ENCODE assay signal across 26 cellular contexts in the genomic region with DNA sequence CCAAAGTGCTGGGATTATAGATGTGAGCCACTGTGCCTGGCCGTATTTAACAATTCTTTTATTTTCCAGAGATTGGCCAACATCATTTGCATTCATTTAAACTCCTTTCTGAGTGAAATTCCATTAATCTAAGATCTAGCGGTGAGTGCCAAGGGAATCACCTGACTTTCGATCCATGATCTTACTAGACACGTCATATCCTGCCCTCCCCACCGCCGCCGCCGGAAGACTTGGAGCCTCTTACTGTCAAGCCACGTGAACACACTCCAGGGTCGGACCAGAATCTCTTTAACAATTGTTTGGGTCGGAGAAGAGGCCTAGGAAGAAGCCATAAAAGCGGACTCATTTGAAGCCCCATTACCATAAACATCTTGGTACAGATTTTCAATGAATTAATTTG. TPM values are rescaled to one million over a fixed set of nuclear protein-coding genes. Genes with fewer than 3 reads are reported as not detected.
DNase-seq lines count a peak whose midpoint lies in the region; ATAC-seq, FAIRE-seq and TF ChIP-seq lines count a peak whose summit lies in the region.
"Had no signal": no experiment of that assay in that cellular context is flagged by ENCODE, and none has a peak within 500 bp of the region (broad histone marks: within the 10 kb centered on the region; RNA-seq: fewer than 3 reads in every experiment).

No MANE protein-coding gene starts in this region.

- no peak for FAIRE-seq in astrocyte (lab: Jason Lieb, UNC)
- FAIRE-seq: GM12891, H54, HTR-8/SVneo had no signal

- H3K27ac Mint-ChIP-seq in astrocyte (ENCODE audit: unreplicated experiment) (no peak overlapping the region), osteocyte (ENCODE audit: unreplicated experiment) (no peak overlapping the region)
- H3K27ac Mint-ChIP-seq: B cell; CD8-positive, alpha-beta T cell had no signal

- no peaks in the 10 kb centered on the region for H3K9me3 Mint-ChIP-seq in astrocyte (ENCODE audit: unreplicated experiment)
- H3K9me3 Mint-ChIP-seq in osteocyte (ENCODE audit: unreplicated experiment) = no peaks in the 10 kb centered on the region
- H3K9me3 Mint-ChIP-seq: CD8-positive, alpha-beta T cell had no signal

- H3K9me3 ChIP-seq in left ventricle myocardium inferior (replicated peaks) (no peaks in the 10 kb centered on the region), heart left ventricle (no peaks in the 10 kb centered on the region), astrocyte (ENCODE audit: insufficient read depth, low read depth, low read length) (no peaks in the 10 kb centered on the region), thyroid gland (no peaks in the 10 kb centered on the region)
- H3K9me3 ChIP-seq: MG63 had no signal

- TF ChIP-seq CTCF in left ventricle myocardium inferior (IDR thresholded peaks at IDR 0.05; ENCODE audit: borderline replicate concordance) = no peak
- TF ChIP-seq CTCF in heart left ventricle (IDR thresholded peaks at IDR 0.05) = no peak
- TF ChIP-seq CTCF in astrocyte (IDR thresholded peaks at IDR 0.05; ENCODE audit: insufficient read depth, low read depth, low read length) = no peak
- no peak for TF ChIP-seq CTCF in epithelial cell of esophagus (IDR thresholded peaks at IDR 0.05; ENCODE audit: insufficient read depth, low read depth, low read length, missing control alignments)
- TF ChIP-seq CTCF in thyroid gland (IDR thresholded peaks at IDR 0.05) = no peak
- TF ChIP-seq CTCF in osteocyte (IDR thresholded peaks at IDR 0.05) = no peak

- H3K4me1 Mint-ChIP-seq in astrocyte (ENCODE audit: low read depth, unreplicated experiment) (no peaks in the 10 kb centered on the region), osteocyte (ENCODE audit: unreplicated experiment) (no peaks in the 10 kb centered on the region)
- H3K4me1 Mint-ChIP-seq: B cell had no signal

- H2AFZ ChIP-seq in astrocyte (ENCODE audit: low read depth, low read length) = no peak overlapping the region

- H3K4me2 ChIP-seq in astrocyte (ENCODE audit: low read length) = no peak overlapping the region

- peak overlapping the region; percentile 12 for H3K27ac ChIP-seq in left ventricle myocardium inferior (replicated peaks)
- H3K27ac ChIP-seq in heart left ventricle = no peak overlapping the region
- H3K27ac ChIP-seq in astrocyte (ENCODE audit: low read depth, low read length) = no peak overlapping the region
- H3K27ac ChIP-seq in thyroid gland = peak overlapping the region in 2 of 3 donors; percentile 58 to 83
- H3K27ac ChIP-seq: C4-2B had no signal

- H3K36me3 ChIP-seq in left ventricle myocardium inferior = peaks cover 67% of the 10 kb centered on the region
- peaks cover 0 to 83% (median 63%) of the 10 kb centered on the region in 9 donors for H3K36me3 ChIP-seq in heart left ventricle
- H3K36me3 ChIP-seq in astrocyte (ENCODE audit: insufficient read depth, low read length) = peaks cover 15% of the 10 kb centered on the region
- H3K36me3 ChIP-seq in thyroid gland = peaks cover 31 to 40% of the 10 kb centered on the region in 2 donors

- H3K9ac ChIP-seq in astrocyte (ENCODE audit: low read length) = no peak overlapping the region

- 79 to 91% (median 84%) methylated on average over 12 of the region's 12 CpGs for WGBS in heart left ventricle, 4 donors
- 91 to 95% methylated on average over 12 of the region's 12 CpGs for WGBS in thyroid gland, 2 donors

- H3K4me3 Mint-ChIP-seq in astrocyte (ENCODE audit: unreplicated experiment) (no peak overlapping the region), osteocyte (ENCODE audit: unreplicated experiment) (no peak overlapping the region)
- H3K4me3 Mint-ChIP-seq: B cell; CD8-positive, alpha-beta T cell had no signal

- H3K36me3 Mint-ChIP-seq in astrocyte (ENCODE audit: low read depth, unreplicated experiment) = peaks cover 1% of the 10 kb centered on the region
- peaks cover 17% of the 10 kb centered on the region for H3K36me3 Mint-ChIP-seq in osteocyte (ENCODE audit: unreplicated experiment)

- H3K4me3 ChIP-seq in left ventricle myocardium inferior (no peak overlapping the region), heart left ventricle (no peak overlapping the region), astrocyte (ENCODE audit: insufficient read depth, low read depth, low read length) (no peak overlapping the region), epithelial cell of esophagus (ENCODE audit: low read length) (no peak overlapping the region), thyroid gland (replicated peaks in 1 of 3) (no peak overlapping the region)
- H3K4me3 ChIP-seq: MG63 had no signal

- ATAC-seq in heart left ventricle (no peak), GM21576 (IDR thresholded peaks at IDR 0.05; ENCODE audit: unreplicated experiment) (no peak), GM19455 (IDR thresholded peaks at IDR 0.05; ENCODE audit: unreplicated experiment) (no peak)
- ATAC-seq: CD8-positive, alpha-beta T cell; PC-3 had no signal

- H3K27me3 ChIP-seq in left ventricle myocardium inferior (ENCODE audit: low read depth) (no peaks in the 10 kb centered on the region), heart left ventricle (no peaks in the 10 kb centered on the region), astrocyte (ENCODE audit: insufficient read depth, low read length) (no peaks in the 10 kb centered on the region), thyroid gland (no peaks in the 10 kb centered on the region)
- H3K27me3 ChIP-seq: MG63 had no signal

- TF ChIP-seq POLR2A in heart left ventricle (IDR thresholded peaks at IDR 0.05) (no peak), thyroid gland (IDR thresholded peaks at IDR 0.05) (no peak)

- intact Hi-C loops in left ventricle myocardium inferior (cut with micrococcal nuclease) (no loop called here), heart left ventricle (cut with DNase I) (no loop called here), thyroid gland (cut with DNase I) (no loop called here)

- H3K79me2 ChIP-seq in astrocyte (ENCODE audit: insufficient read depth, low read length) = peaks cover 4% of the 10 kb centered on the region

- DNase-seq in left ventricle myocardium inferior = no peak
- no peak for DNase-seq in heart left ventricle
- peak; percentile 30 for DNase-seq in astrocyte (ENCODE audit: low read depth)
- peak; percentile 28 for DNase-seq in epithelial cell of esophagus (ENCODE audit: low read depth)
- no peak for DNase-seq in thyroid gland
- DNase-seq in osteocyte (ENCODE audit: extremely low spot score, unreplicated experiment) = no peak
- DNase-seq: DMS79 treated with DMSO at 0.1 percent for 48 hours, GF-D8, KBM-7, MG63, NCI-H1105 treated with DMSO at 0.1 percent for 48 hours, NCI-H146, NCI-H1930, NCI-H2107, NCI-H524, NCI-H748 treated with DMSO at 0.1 percent for 48 hours, PC-3, Right ventricle myocardium superior had no signal

- H3K4me1 ChIP-seq in left ventricle myocardium inferior (peaks cover 8% of the 10 kb centered on the region), heart left ventricle (no peaks in the 10 kb centered on the region), astrocyte (ENCODE audit: insufficient read depth, low read length) (no peaks in the 10 kb centered on the region), thyroid gland (peaks cover 11 to 17% of the 10 kb centered on the region in 2 donors)

- H4K20me1 ChIP-seq in astrocyte (ENCODE audit: insufficient read depth, low read length) = peaks cover 21% of the 10 kb centered on the region

- H3K27me3 Mint-ChIP-seq in astrocyte (ENCODE audit: low read depth, unreplicated experiment) (no peaks in the 10 kb centered on the region), osteocyte (ENCODE audit: unreplicated experiment) (no peaks in the 10 kb centered on the region)
- H3K27me3 Mint-ChIP-seq: B cell had no signal

RNA-seq across cellular contexts. Expression of a gene that starts 12.9 kb away (rescaled TPM):
- total RNA-seq in left ventricle myocardium inferior (10.6 TPM), heart left ventricle (10 to 100 TPM in 3 of 9 donors, 1 to 10 TPM in 6; 7.3 to 11.7 (median 9.5) TPM), astrocyte (12.6 and 13.2 TPM in 2 replicates), thyroid gland (10 to 100 TPM; 10.2 to 21.3 (median 13.4) TPM), osteocyte (16.0 and 16.7 TPM in 2 replicates)
- polyA plus RNA-seq in heart left ventricle = 1 to 10 TPM; 6.4 to 8.0 TPM

RNA-seq across cellular contexts. Expression of a gene that starts 16.3 kb away (rescaled TPM):
- total RNA-seq in left ventricle myocardium inferior (80.9 TPM), heart left ventricle (10 to 100 TPM; 61.5 to 81.8 (median 73.6) TPM), astrocyte (91.6 and 94.4 TPM in 2 replicates), thyroid gland (10 to 100 TPM; 28.8 to 48.2 (median 39.0) TPM), osteocyte (51.9 and 52.8 TPM in 2 replicates)
- 10 to 100 TPM; 70.8 to 77.0 TPM for polyA plus RNA-seq in heart left ventricle

RNA-seq across cellular contexts. Expression of a gene that starts 16.4 kb away (rescaled TPM):
- 20.1 TPM for total RNA-seq in left ventricle myocardium inferior
- 10 to 100 TPM; 12.4 to 26.6 (median 18.4) TPM for total RNA-seq in heart left ventricle
- polyA plus RNA-seq in heart left ventricle = 10 to 100 TPM; 11.8 to 27.7 TPM
- total RNA-seq in astrocyte = 71.5 and 71.7 TPM in 2 replicates
- 10 to 100 TPM; 27.9 to 46.1 (median 33.9) TPM for total RNA-seq in thyroid gland
- total RNA-seq in osteocyte = 54.8 and 57.9 TPM in 2 replicates

RNA-seq across cellular contexts. Expression of a gene that starts 26.8 kb away (rescaled TPM):
- total RNA-seq in left ventricle myocardium inferior (5.2 TPM), heart left ventricle (1 to 10 TPM; 3.1 to 7.8 (median 4.5) TPM), astrocyte (13.8 and 18.6 TPM in 2 replicates), thyroid gland (1 to 10 TPM; 7.0 to 8.0 (median 7.5) TPM), osteocyte (8.9 and 9.9 TPM in 2 replicates)
- 1 to 10 TPM; 4.0 to 4.3 TPM for polyA plus RNA-seq in heart left ventricle

RNA-seq across cellular contexts. Expression of a gene that starts 53.3 kb away (rescaled TPM):
- 1.2 TPM for total RNA-seq in left ventricle myocardium inferior
- 1 to 10 TPM in 2 of 9 donors, under 1 TPM in 7; 0.30 to 7.1 (median 0.77) TPM for total RNA-seq in heart left ventricle
- polyA plus RNA-seq in heart left ventricle = under 1 TPM; 0.69 to 1.00 TPM
- 2.7 and 4.2 TPM in 2 replicates for total RNA-seq in astrocyte
- total RNA-seq in thyroid gland = 1 to 10 TPM in 1 of 4 donors, under 1 TPM in 3; 0.27 to 1.5 (median 0.74) TPM
- total RNA-seq in osteocyte = 0.89 and 0.94 TPM in 2 replicates

Comparison
In these comparisons a context has a peak if more than half of its experiments do, and no peak if none do; other contexts are left out.
1. H3K27ac ChIP-seq: peak in left ventricle myocardium inferior (single experiment) and thyroid gland (2 of 3); none in heart left ventricle (0 of 12) and astrocyte (single experiment).
2. DNase-seq: peak in astrocyte (single experiment) and epithelial cell of esophagus (single experiment); none in left ventricle myocardium inferior (single experiment), heart left ventricle (0 of 5), thyroid gland (0 of 2) and osteocyte (single experiment).